Comparison of ENCODE assay signal across 2 cellular contexts in genomic region chr1:15425961-15426360, GRCh38.
TF ChIP-seq lines count a peak whose summit lies in the region.

No MANE protein-coding gene starts in this region.

TF ChIP-seq in HCT116, 20 proteins besides CTCF, POLR2A, EP300 and RAD21:
- TF ChIP-seq FOSL1 (IDR thresholded peaks at IDR 0.05; ENCODE audit: low read depth) (no peak), EZH2 (IDR thresholded peaks at IDR 0.05) (no peak), SRF (IDR thresholded peaks at IDR 0.05; ENCODE audit: low read depth) (no peak), MAX (IDR thresholded peaks at IDR 0.05) (no peak), CEBPB (IDR thresholded peaks at IDR 0.05; ENCODE audit: low read depth) (no peak), POLR2AphosphoS5 (IDR thresholded peaks at IDR 0.05; ENCODE audit: low read depth, low read length) (no peak), TCF7L2 (IDR thresholded peaks at IDR 0.05; ENCODE audit: borderline replicate concordance, extremely low read depth, insufficient read depth, insufficient read length) (no peak), ATF3 (IDR thresholded peaks at IDR 0.05) (no peak), YY1 (IDR thresholded peaks at IDR 0.05; ENCODE audit: extremely low read depth, insufficient replicate concordance, low read depth, low read length) (no peak), SIN3A (IDR thresholded peaks at IDR 0.05; ENCODE audit: low read depth) (no peak), REST (IDR thresholded peaks at IDR 0.05; ENCODE audit: low read depth) (no peak), ELF1 (IDR thresholded peaks at IDR 0.05; ENCODE audit: borderline replicate concordance, low read depth) (no peak), EZH2phosphoT487 (IDR thresholded peaks at IDR 0.05; ENCODE audit: borderline replicate concordance) (no peak), ZBTB33 (IDR thresholded peaks at IDR 0.05; ENCODE audit: extremely low read depth, insufficient replicate concordance, low read length) (no peak), ZNF274 (IDR thresholded peaks at IDR 0.05; ENCODE audit: low read depth, low read length) (no peak), EGR1 (IDR thresholded peaks at IDR 0.05; ENCODE audit: low read depth) (no peak), SP1 (IDR thresholded peaks at IDR 0.05; ENCODE audit: low read depth) (no peak), ZFX (IDR thresholded peaks at IDR 0.05) (no peak), CBX3 (IDR thresholded peaks at IDR 0.05; ENCODE audit: low read depth) (no peak)
TF ChIP-seq in HCT116: peak in this region for 0.

TF ChIP-seq in K562, 482 proteins besides CTCF, POLR2A, EP300 and RAD21:
- TF ChIP-seq HES1 (IDR thresholded peaks at IDR 0.05; ENCODE audit: low read depth) (no peak), GABPB2 (CRISPR knock-in tag; conservative IDR thresholded peaks at IDR 0.05) (no peak), ZKSCAN8 (CRISPR knock-in tag; IDR thresholded peaks at IDR 0.05) (peak; percentile 75)
